29 cellular contexts compared by ENCODE assay signal in genomic region chr16:63410594-63410993, GRCh38.
"Had no signal": no experiment of that assay in that cellular context is flagged by ENCODE, and none has a peak within 500 bp of the region (broad histone marks: within the 10 kb centered on the region; RNA-seq: fewer than 3 reads in every experiment).

No MANE protein-coding gene starts in this region.

- FAIRE-seq: urothelium cell line had no signal

- H3K27me3 ChIP-seq: stomach, suprapubic skin, testis, thyroid gland, tibial artery, tibial nerve, transverse colon, upper lobe of left lung, upper lobe of right lung, uterus, vagina had no signal

- H3K36me3 ChIP-seq: stomach, suprapubic skin, thoracic aorta, thyroid gland, tibial artery, tibial nerve, transverse colon, upper lobe of left lung, upper lobe of right lung, uterus, vagina had no signal

- H3K9me3 ChIP-seq: stomach, suprapubic skin, testis, thoracic aorta, thyroid gland, tibial artery, tibial nerve, transverse colon, upper lobe of left lung, upper lobe of right lung, uterus, vagina had no signal

- ATAC-seq: stimulated activated effector memory CD8-positive, alpha-beta T cell treated with anti-CD3 and anti-CD28 coated beads, Interleukin-12 subunit alpha, Interleukin-12 subunit beta, amount 100 ng/mL, for 72 hours; stimulated activated memory B cell treated with anti-CD40 and anti-IgM and Interleukin-4, amounts not matched to agents 10 μg/mL and 1 μg/mL and 100 μg/mL, for 72 hours; stimulated activated naive B cell treated with anti-CD40 and anti-IgM and Interleukin-4, amounts not matched to agents 10 μg/mL and 1 μg/mL and 100 μg/mL, for 72 hours; stimulated activated naive CD8-positive, alpha-beta T cell treated with anti-CD3 and anti-CD28 coated beads, Interleukin-15, amount 100 ng/mL, for 72 hours; stimulated activated naive CD8-positive, alpha-beta T cell treated with anti-CD3 and anti-CD28 coated beads, Interleukin-15, Interleukin-2, amounts not matched to agents 100 U/mL and 50 U/mL, for 24 hours; upper lobe of right lung had no signal

- H3K4me1 ChIP-seq: stomach, suprapubic skin, testis, thyroid gland, tibial artery, tibial nerve, transverse colon, upper lobe of left lung, upper lobe of right lung, uterus, vagina had no signal

- H3K27ac Mint-ChIP-seq: stimulated activated effector memory CD8-positive, alpha-beta T cell treated with anti-CD3 and anti-CD28 coated beads, Interleukin-12 subunit alpha, Interleukin-12 subunit beta, amount 100 ng/mL, for 72 hours; stimulated activated memory B cell treated with anti-CD40 and anti-IgM and Interleukin-4, amounts not matched to agents 10 μg/mL and 1 μg/mL and 100 μg/mL, for 72 hours; stimulated activated naive B cell treated with anti-CD40 and anti-IgM and Interleukin-4, amounts not matched to agents 10 μg/mL and 1 μg/mL and 100 μg/mL, for 72 hours; stimulated activated naive CD8-positive, alpha-beta T cell treated with anti-CD3 and anti-CD28 coated beads, Interleukin-15, amount 100 ng/mL, for 72 hours; stimulated activated naive CD8-positive, alpha-beta T cell treated with anti-CD3 and anti-CD28 coated beads, Interleukin-15, Interleukin-2, amounts not matched to agents 100 ng/mL and 50 ng/mL, for 24 hours; type B pancreatic cell had no signal

- H3K36me3 Mint-ChIP-seq: stimulated activated effector memory CD8-positive, alpha-beta T cell treated with anti-CD3 and anti-CD28 coated beads, Interleukin-12 subunit alpha, Interleukin-12 subunit beta, amount 100 ng/mL, for 72 hours; stimulated activated memory B cell treated with anti-CD40 and anti-IgM and Interleukin-4, amounts not matched to agents 10 μg/mL and 1 μg/mL and 100 μg/mL, for 72 hours; stimulated activated naive B cell treated with anti-CD40 and anti-IgM and Interleukin-4, amounts not matched to agents 10 μg/mL and 1 μg/mL and 100 μg/mL, for 72 hours; type B pancreatic cell had no signal

- H3K4me3 ChIP-seq: stomach, suprapubic skin, testis, thoracic aorta, thyroid gland, tibial artery, tibial nerve, transverse colon, upper lobe of left lung, upper lobe of right lung, uterus, vagina had no signal

- H3K27me3 Mint-ChIP-seq: stimulated activated memory B cell treated with anti-CD40 and anti-IgM and Interleukin-4, amounts not matched to agents 10 μg/mL and 1 μg/mL and 100 μg/mL, for 72 hours; stimulated activated naive B cell treated with anti-CD40 and anti-IgM and Interleukin-4, amounts not matched to agents 10 μg/mL and 1 μg/mL and 100 μg/mL, for 72 hours; stimulated activated naive CD8-positive, alpha-beta T cell treated with anti-CD3 and anti-CD28 coated beads, Interleukin-15, amount 100 ng/mL, for 72 hours; stimulated activated naive CD8-positive, alpha-beta T cell treated with anti-CD3 and anti-CD28 coated beads, Interleukin-15, Interleukin-2, amounts not matched to agents 100 ng/mL and 50 ng/mL, for 24 hours; type B pancreatic cell had no signal

- H3K4me1 Mint-ChIP-seq: stimulated activated effector memory CD8-positive, alpha-beta T cell treated with anti-CD3 and anti-CD28 coated beads, Interleukin-12 subunit alpha, Interleukin-12 subunit beta, amount 100 ng/mL, for 72 hours; stimulated activated memory B cell treated with anti-CD40 and anti-IgM and Interleukin-4, amounts not matched to agents 10 μg/mL and 1 μg/mL and 100 μg/mL, for 72 hours; stimulated activated naive B cell treated with anti-CD40 and anti-IgM and Interleukin-4, amounts not matched to agents 10 μg/mL and 1 μg/mL and 100 μg/mL, for 72 hours; stimulated activated naive CD8-positive, alpha-beta T cell treated with anti-CD3 and anti-CD28 coated beads, Interleukin-15, amount 100 ng/mL, for 72 hours had no signal

- H3K27ac ChIP-seq: stomach, suprapubic skin, testis, thoracic aorta, thyroid gland, tibial artery, tibial nerve, transverse colon, upper lobe of left lung, upper lobe of right lung, uterus, vagina had no signal

- DNase-seq: stimulated activated CD4-positive, alpha-beta T cell treated with anti-CD3 and anti-CD28 coated beads, Interleukin-2, amount 100 ng/mL, for 48 hours; stimulated activated CD4-positive, alpha-beta T cell treated with anti-CD3 and anti-CD28 coated beads, Interleukin-4, amount 100 ng/mL, for 1 hour; stimulated activated CD4-positive, alpha-beta T cell treated with anti-CD3 and anti-CD28 coated beads, Interleukin-4, amount 100 ng/mL, for 24 hours; stimulated activated CD4-positive, alpha-beta T cell treated with anti-CD3 and anti-CD28 coated beads, Interleukin-4, amount 100 ng/mL, for 4 hours; stimulated activated CD8-positive, alpha-beta memory T cell treated with anti-CD3 and anti-CD28 coated beads, Interleukin-4, amount 100 ng/mL, for 48 hours; stimulated activated naive B cell treated with anti-CD40 and anti-IgM and Interleukin-4, amounts not matched to agents 10 μg/mL and 1 μg/mL and 100 μg/mL, for 72 hours; stimulated activated naive CD4-positive, alpha-beta T cell; stimulated activated naive CD4-positive, alpha-beta T cell treated with Interleukin-2 at 50 U/mL for 16 hours; stimulated activated naive CD8-positive, alpha-beta T cell treated with anti-CD3 and anti-CD28 coated beads, Interleukin-15, amount 100 ng/mL, for 72 hours; stimulated activated naive CD8-positive, alpha-beta T cell treated with anti-CD3 and anti-CD28 coated beads, Interleukin-15, Interleukin-2, amounts not matched to agents 100 U/mL and 50 U/mL, for 24 hours; stomach; substantia nigra; testis; thyroid gland; tibial artery; transverse colon; trophoblast cell; upper lobe of left lung; upper lobe of right lung; uterus had no signal

- H3K4me3 Mint-ChIP-seq: stimulated activated effector memory CD8-positive, alpha-beta T cell treated with anti-CD3 and anti-CD28 coated beads, Interleukin-12 subunit alpha, Interleukin-12 subunit beta, amount 100 ng/mL, for 72 hours; stimulated activated memory B cell treated with anti-CD40 and anti-IgM and Interleukin-4, amounts not matched to agents 10 μg/mL and 1 μg/mL and 100 μg/mL, for 72 hours; stimulated activated naive B cell treated with anti-CD40 and anti-IgM and Interleukin-4, amounts not matched to agents 10 μg/mL and 1 μg/mL and 100 μg/mL, for 72 hours; stimulated activated naive CD8-positive, alpha-beta T cell treated with anti-CD3 and anti-CD28 coated beads, Interleukin-15, amount 100 ng/mL, for 72 hours; stimulated activated naive CD8-positive, alpha-beta T cell treated with anti-CD3 and anti-CD28 coated beads, Interleukin-15, Interleukin-2, amounts not matched to agents 100 ng/mL and 50 ng/mL, for 24 hours; type B pancreatic cell had no signal
